ENCODE assay signal across 14 cellular contexts in genomic region chr17:61402073-61402541, GRCh38. TPM values are rescaled to one million over a fixed set of nuclear protein-coding genes. Genes with fewer than 3 reads are reported as not detected.
DNase-seq lines count a peak whose midpoint lies in the region; TF ChIP-seq lines count a peak whose summit lies in the region.
"Had no signal": no experiment of that assay in that cellular context is flagged by ENCODE, and none has a peak within 500 bp of the region (broad histone marks: within the 10 kb centered on the region; RNA-seq: fewer than 3 reads in every experiment).

No MANE protein-coding gene starts in this region.

- H3K36me3 ChIP-seq in ACC112 (ENCODE audit: insufficient read depth, low read length): 0 out of 2 replicates have a peak, but pooled peaks cover 13% of the 10 kb centered on the region
- no peaks in the 10 kb centered on the region for H3K36me3 ChIP-seq in Peyer's patch
- H3K36me3 ChIP-seq in esophagus (ENCODE audit: control insufficient read depth in 2 of 2, insufficient read depth in 2 of 2, low read length in 1 of 2): no peaks in the 10 kb centered on the region

- peaks cover 16% of the 10 kb centered on the region for H3K4me1 ChIP-seq in ACC112 (ENCODE audit: control insufficient read depth, insufficient read depth, low read length, unreplicated experiment)
- H3K4me1 ChIP-seq in Peyer's patch: peaks cover 0 to 54% (median 29%) of the 10 kb centered on the region in 4 donors
- H3K4me1 ChIP-seq in esophagus (ENCODE audit: control insufficient read depth in 2 of 2, insufficient read depth in 2 of 2, low read length in 1 of 2): peaks cover 25 to 26% of the 10 kb centered on the region in 2 donors

- TF ChIP-seq CTCF in Peyer's patch (IDR thresholded peaks at IDR 0.05): no peak
- no peak for TF ChIP-seq CTCF in nephron progenitor cell (IDR thresholded peaks at IDR 0.05)

- no peak for DNase-seq in Peyer's patch
- DNase-seq in nephron progenitor cell: no peak
- DNase-seq in cortex of kidney (lab: John Stamatoyannopoulos, UW): no peak
- DNase-seq in activated gamma-delta T cell treated with Interleukin-2 at 50 U/mL for 16 hours: no peak
- DNase-seq in NOMO-1 treated with DMSO at 0.1 percent for 48 hours (lab: John Stamatoyannopoulos, UW; ENCODE audit: unreplicated experiment): no peak
- no peak for DNase-seq in NCI-H146 (lab: John Stamatoyannopoulos, UW)
- DNase-seq: KG1; mammary epithelial cell; NCI-H2227 treated with DMSO at 0.1 percent for 48 hours; stimulated activated CD4-positive, alpha-beta T cell treated with anti-CD3 and anti-CD28 coated beads, Interleukin-12 subunit alpha, Interleukin-12 subunit beta, amount 100 ng/mL, for 4 hours had no signal

- no peak overlapping the region for H3K27ac Mint-ChIP-seq in nephron progenitor cell

- no peak for TF ChIP-seq POLR2A in Peyer's patch (IDR thresholded peaks at IDR 0.05)

- H3K4me1 Mint-ChIP-seq in nephron progenitor cell: peaks cover 36% of the 10 kb centered on the region

- peak overlapping the region; percentile 98 for H3K4me3 ChIP-seq in ACC112 (ENCODE audit: low read depth, low read length)
- H3K4me3 ChIP-seq in Peyer's patch: peak overlapping the region; percentile 9 to 59 (median 39)
- H3K4me3 ChIP-seq in esophagus (ENCODE audit: low read depth in 1 of 2, low read length in 2 of 2): peak overlapping the region; percentile 51 to 54

- H3K9me3 Mint-ChIP-seq in nephron progenitor cell: no peaks in the 10 kb centered on the region

- H2AFZ ChIP-seq in ACC112 (ENCODE audit: low read length, unreplicated experiment): no peak overlapping the region

- H3K9me3 ChIP-seq in Peyer's patch (no peaks in the 10 kb centered on the region), esophagus (ENCODE audit: control insufficient read depth in 2 of 2, insufficient read depth in 1 of 2, low read depth in 1 of 2, low read length in 1 of 2) (peaks cover 0 to 3% of the 10 kb centered on the region in 2 donors)

- H3K27ac ChIP-seq in ACC112 (ENCODE audit: low read depth, low read length) (no peak overlapping the region), Peyer's patch (peak overlapping the region in 3 of 4 donors; percentile 31 to 82 (median 77)), esophagus (ENCODE audit: low read depth in 2 of 2, low read length in 1 of 2) (peak overlapping the region; percentile 26 to 34)

- H3K27me3 ChIP-seq in ACC112 (ENCODE audit: insufficient read depth, low read length) (no peaks in the 10 kb centered on the region), Peyer's patch (peaks cover 0 to 67% of the 10 kb centered on the region in 2 donors), esophagus (ENCODE audit: control insufficient read depth in 1 of 2, insufficient read depth in 2 of 2, low read length in 2 of 2) (peaks cover 0 to 44% of the 10 kb centered on the region in 2 donors)

- 27 to 40% methylated on average over 11 of the region's 11 CpGs for WGBS in esophagus, 2 donors

- peaks cover 93% of the 10 kb centered on the region for H3K27me3 Mint-ChIP-seq in nephron progenitor cell (ENCODE audit: low read depth, poor library complexity)

- peak overlapping the region; percentile 33 for H3K4me3 Mint-ChIP-seq in nephron progenitor cell

- H3K79me2 ChIP-seq in ACC112 (ENCODE audit: control insufficient read depth, insufficient read depth, low read length, unreplicated experiment): peaks cover 64% of the 10 kb centered on the region

- no peaks in the 10 kb centered on the region for H3K36me3 Mint-ChIP-seq in nephron progenitor cell (ENCODE audit: low read depth)

RNA-seq across cellular contexts. Expression of gene TBX2, which starts 2.5 kb away (rescaled TPM):
- 10 to 100 TPM in 1 of 4 donors, 1 to 10 TPM in 3; 2.3 to 31.4 (median 8.2) TPM for total RNA-seq in Peyer's patch
- polyA plus RNA-seq in esophagus: 1 to 10 TPM; 5.6 to 6.2 TPM
- total RNA-seq: endothelial cell of umbilical vein; T-helper 1 cell treated with Interleukin-12 subunit alpha and Interleukin-12 subunit beta and Interleukin-4 antibody, amounts not matched to agents 30 ng/mL and 1 ng/mL, for 36 hours had no signal
- polyA plus RNA-seq: endothelial cell of umbilical vein, mammary epithelial cell had no signal

RNA-seq across cellular contexts. Expression of gene TBX4, which starts 50.1 kb away (rescaled TPM):
- total RNA-seq in Peyer's patch: not detected
- polyA plus RNA-seq in esophagus: under 1 TPM in 1 of 2 donors, not detected in 1; 0.01 TPM
- total RNA-seq: endothelial cell of umbilical vein; T-helper 1 cell treated with Interleukin-12 subunit alpha and Interleukin-12 subunit beta and Interleukin-4 antibody, amounts not matched to agents 30 ng/mL and 1 ng/mL, for 36 hours had no signal
- polyA plus RNA-seq: endothelial cell of umbilical vein had no signal

Comparison
In these comparisons a context has a peak if more than half of its experiments do, and no peak if none do; other contexts are left out.
1. H3K4me3 ChIP-seq: peak in every context shown above with its lines; median percentile 98 in ACC112; 52 in esophagus; 39 in Peyer's patch.